In genomic region chr5:97536683-97537082, GRCh38 we compare ENCODE assay signal across 29 cellular contexts.
"Had no signal": no experiment of that assay in that cellular context is flagged by ENCODE, and none has a peak within 500 bp of the region (broad histone marks: within the 10 kb centered on the region; RNA-seq: fewer than 3 reads in every experiment).

No MANE protein-coding gene starts in this region.

- H3K27ac ChIP-seq: brain microvascular endothelial cell, SJCRH30, SK-N-MC had no signal

- H3K4me3 ChIP-seq: SJCRH30, SK-N-MC had no signal

- DNase-seq: activated CD4-positive, alpha-beta T cell treated with anti-CD3 and anti-CD28 coated beads, Interleukin-2, amount 10 ng/mL, durations not matched to agents 24 days and 14 days; activated CD4-positive, alpha-beta T cell treated with anti-CD3 and anti-CD28 coated beads, Interleukin-2, amount 50 U/mL, for 4 hours; activated CD8-positive, alpha-beta T cell treated with anti-CD3 and anti-CD28 coated beads for 36 hours; activated effector memory CD4-positive, alpha-beta T cell treated with anti-CD3 and anti-CD28 coated beads, Interleukin-2, amount 50 U/mL, for 16 hours; activated naive CD4-positive, alpha-beta T cell; activated naive CD4-positive, alpha-beta T cell treated with anti-CD3 and anti-CD28 coated beads, Interleukin-2, amount 50 U/mL, for 16 hours; activated naive CD8-positive, alpha-beta T cell treated with anti-CD3 and anti-CD28 coated beads for 36 hours; activated T-cell treated with anti-CD3 and anti-CD28 coated beads, Interleukin-2, amount 50 U/mL, for 1 hour; activated T-cell treated with anti-CD3 and anti-CD28 coated beads, Interleukin-2, amount 50 U/mL, for 72 hours; amniotic stem cell; aorta; brain microvascular endothelial cell; central memory CD4-positive, alpha-beta T cell; NCI-H1092 treated with DMSO at 0.1 percent for 48 hours; NCI-H1417; NCI-H146; NCI-H187; NCI-H2081; NCI-H226; NCI-H446 treated with DMSO at 0.1 percent for 48 hours; NCI-H524; NCI-H69; NCI-H82; SHP77; SJCRH30 had no signal

- H3K36me3 ChIP-seq: brain microvascular endothelial cell, SJCRH30 had no signal

- H3K4me1 ChIP-seq: SJCRH30 had no signal

- H3K27me3 ChIP-seq: brain microvascular endothelial cell, SJCRH30 had no signal

- H3K9me3 ChIP-seq: SJCRH30 had no signal

- ATAC-seq: activated CD8-positive, alpha-beta T cell treated with anti-CD3 and anti-CD28 coated beads for 36 hours; activated T-cell treated with anti-CD3 and anti-CD28 coated beads, Interleukin-2, amount 50 U/mL, for 72 hours; activated T-helper 17 cell treated with anti-CD3 and anti-CD28 coated beads, Interleukin-2, amount 50 U/mL, for 72 hours; Panc1 had no signal

- FAIRE-seq: TTC549 had no signal
